7 cellular contexts compared by ENCODE assay signal in the genomic region with DNA sequence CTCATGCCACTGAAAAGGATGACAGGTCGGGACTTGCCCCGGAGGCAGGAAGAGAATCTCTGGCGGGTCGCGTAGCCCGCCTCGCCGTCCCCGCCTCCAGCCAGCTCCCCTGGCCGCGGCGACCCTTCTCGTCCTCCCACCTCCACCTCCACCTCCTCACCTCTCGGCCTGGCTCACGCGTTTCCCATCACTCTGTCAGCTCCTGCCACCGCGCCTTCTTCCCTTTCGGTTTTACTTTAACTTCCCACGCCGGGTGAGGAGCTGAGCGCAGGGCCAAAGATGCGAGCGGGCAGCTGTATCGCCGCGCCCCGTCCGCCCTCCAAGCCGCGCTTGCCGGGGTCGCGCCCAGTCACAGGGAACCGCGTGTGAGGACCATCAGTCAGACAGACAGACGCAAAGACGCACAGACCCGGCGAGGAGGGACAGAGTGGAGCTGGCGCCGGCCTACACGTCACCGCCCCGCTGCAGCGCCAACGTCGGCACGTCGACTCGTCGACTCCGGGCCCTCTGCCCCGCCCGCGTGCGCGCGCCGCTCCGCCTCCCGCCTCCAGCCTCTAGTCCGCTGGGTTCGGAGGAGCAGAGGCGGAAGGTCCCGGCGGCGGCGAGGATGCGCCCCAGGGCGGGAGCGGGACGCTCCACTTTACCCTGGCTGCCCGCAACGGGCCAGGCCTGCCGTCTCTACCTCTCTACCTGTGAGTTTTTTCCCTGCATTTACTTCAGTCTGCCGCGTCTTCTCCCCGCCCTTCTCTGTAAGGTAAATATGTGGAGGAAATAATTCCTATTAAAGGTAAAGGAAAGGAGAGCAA. TPM values are rescaled to one million over a fixed set of nuclear protein-coding genes. Genes with fewer than 3 reads are reported as not detected.
DNase-seq lines count a peak whose midpoint lies in the region; ATAC-seq, FAIRE-seq and TF ChIP-seq lines count a peak whose summit lies in the region.

A gene with protein sequence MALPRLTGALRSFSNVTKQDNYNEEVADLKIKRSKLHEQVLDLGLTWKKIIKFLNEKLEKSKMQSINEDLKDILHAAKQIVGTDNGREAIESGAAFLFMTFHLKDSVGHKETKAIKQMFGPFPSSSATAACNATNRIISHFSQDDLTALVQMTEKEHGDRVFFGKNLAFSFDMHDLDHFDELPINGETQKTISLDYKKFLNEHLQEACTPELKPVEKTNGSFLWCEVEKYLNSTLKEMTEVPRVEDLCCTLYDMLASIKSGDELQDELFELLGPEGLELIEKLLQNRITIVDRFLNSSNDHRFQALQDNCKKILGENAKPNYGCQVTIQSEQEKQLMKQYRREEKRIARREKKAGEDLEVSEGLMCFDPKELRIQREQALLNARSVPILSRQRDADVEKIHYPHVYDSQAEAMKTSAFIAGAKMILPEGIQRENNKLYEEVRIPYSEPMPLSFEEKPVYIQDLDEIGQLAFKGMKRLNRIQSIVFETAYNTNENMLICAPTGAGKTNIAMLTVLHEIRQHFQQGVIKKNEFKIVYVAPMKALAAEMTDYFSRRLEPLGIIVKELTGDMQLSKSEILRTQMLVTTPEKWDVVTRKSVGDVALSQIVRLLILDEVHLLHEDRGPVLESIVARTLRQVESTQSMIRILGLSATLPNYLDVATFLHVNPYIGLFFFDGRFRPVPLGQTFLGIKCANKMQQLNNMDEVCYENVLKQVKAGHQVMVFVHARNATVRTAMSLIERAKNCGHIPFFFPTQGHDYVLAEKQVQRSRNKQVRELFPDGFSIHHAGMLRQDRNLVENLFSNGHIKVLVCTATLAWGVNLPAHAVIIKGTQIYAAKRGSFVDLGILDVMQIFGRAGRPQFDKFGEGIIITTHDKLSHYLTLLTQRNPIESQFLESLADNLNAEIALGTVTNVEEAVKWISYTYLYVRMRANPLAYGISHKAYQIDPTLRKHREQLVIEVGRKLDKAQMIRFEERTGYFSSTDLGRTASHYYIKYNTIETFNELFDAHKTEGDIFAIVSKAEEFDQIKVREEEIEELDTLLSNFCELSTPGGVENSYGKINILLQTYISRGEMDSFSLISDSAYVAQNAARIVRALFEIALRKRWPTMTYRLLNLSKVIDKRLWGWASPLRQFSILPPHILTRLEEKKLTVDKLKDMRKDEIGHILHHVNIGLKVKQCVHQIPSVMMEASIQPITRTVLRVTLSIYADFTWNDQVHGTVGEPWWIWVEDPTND (N-terminal part only) (minus strand): TSS at position 429 of the 806 bp plus-strand sequence. CDS start 13,332 bp downstream, outside the sequence.

- H3K36me3 Mint-ChIP-seq in T-helper 2 cell treated with Interferon-gamma antibody and Interleukin-4, amounts not matched to agents 5 μg/mL and 100 μg/mL, for 36 hours (ENCODE audit: low read depth): peaks cover 11% of the 10 kb centered on the region
- no peaks in the 10 kb centered on the region for H3K36me3 Mint-ChIP-seq in astrocyte (ENCODE audit: low read depth, unreplicated experiment)

- H3K9ac ChIP-seq in astrocyte (ENCODE audit: low read length): peak within 1 kb of the TSS; percentile 96

- H3K27ac Mint-ChIP-seq in T-helper 2 cell treated with Interferon-gamma antibody and Interleukin-4, amounts not matched to agents 5 μg/mL and 100 μg/mL, for 36 hours: peak within 1 kb of the TSS; percentile 100
- H3K27ac Mint-ChIP-seq in astrocyte (ENCODE audit: unreplicated experiment): peak within 1 kb of the TSS; percentile 83

- no peak for FAIRE-seq in astrocyte (lab: Jason Lieb, UNC)

- no peaks in the 10 kb centered on the region for H3K9me3 Mint-ChIP-seq in T-helper 2 cell treated with Interferon-gamma antibody and Interleukin-4, amounts not matched to agents 5 μg/mL and 100 μg/mL, for 36 hours
- H3K9me3 Mint-ChIP-seq in astrocyte (ENCODE audit: unreplicated experiment): no peaks in the 10 kb centered on the region

- peaks cover 56% of the 10 kb centered on the region for H3K79me2 ChIP-seq in astrocyte (ENCODE audit: insufficient read depth, low read length)

- peak within 1 kb of the TSS; percentile 93 for H2AFZ ChIP-seq in astrocyte (ENCODE audit: low read depth, low read length)

- peak within 1 kb of the TSS; percentile 96 for H3K4me2 ChIP-seq in astrocyte (ENCODE audit: low read length)

- peak; percentile 95 for TF ChIP-seq POLR2A in GM18505 (IDR thresholded peaks at IDR 0.05; ENCODE audit: borderline replicate concordance, extremely low read depth, insufficient read depth, insufficient read length)

- H3K4me3 Mint-ChIP-seq in T-helper 2 cell treated with Interferon-gamma antibody and Interleukin-4, amounts not matched to agents 5 μg/mL and 100 μg/mL, for 36 hours: peak within 1 kb of the TSS; percentile 100
- peak within 1 kb of the TSS; percentile 95 for H3K4me3 Mint-ChIP-seq in astrocyte (ENCODE audit: unreplicated experiment)

- no peaks in the 10 kb centered on the region for H3K36me3 ChIP-seq in astrocyte (ENCODE audit: insufficient read depth, low read length)

- H3K27ac ChIP-seq in astrocyte (ENCODE audit: low read depth, low read length): peak within 1 kb of the TSS; percentile 95

- peak; percentile 68 for DNase-seq in NCI-H1694 treated with DMSO at 0.1 percent for 48 hours (lab: John Stamatoyannopoulos, UW)
- DNase-seq in T-helper 2 cell treated with Interferon-gamma antibody and Interleukin-4, amounts not matched to agents 5 μg/mL and 100 μg/mL, for 36 hours (ENCODE audit: low spot score): peak; percentile 95
- DNase-seq in astrocyte (ENCODE audit: low read depth): peak; percentile 75
- DNase-seq in hepatic stellate cell (ENCODE audit: low spot score): peak; percentile 83
- peak; percentile 96 for DNase-seq in retina

- no peaks in the 10 kb centered on the region for H3K9me3 ChIP-seq in astrocyte (ENCODE audit: insufficient read depth, low read depth, low read length)

- peaks cover 41% of the 10 kb centered on the region for H4K20me1 ChIP-seq in astrocyte (ENCODE audit: insufficient read depth, low read length)

- H3K27me3 ChIP-seq in astrocyte (ENCODE audit: insufficient read depth, low read length): no peaks in the 10 kb centered on the region

- peaks cover 40% of the 10 kb centered on the region for H3K4me1 Mint-ChIP-seq in T-helper 2 cell treated with Interferon-gamma antibody and Interleukin-4, amounts not matched to agents 5 μg/mL and 100 μg/mL, for 36 hours (ENCODE audit: low read depth)
- H3K4me1 Mint-ChIP-seq in astrocyte (ENCODE audit: low read depth, unreplicated experiment): peaks cover 21% of the 10 kb centered on the region

- TF ChIP-seq CTCF in astrocyte (IDR thresholded peaks at IDR 0.05; ENCODE audit: insufficient read depth, low read depth, low read length): no peak

- peaks cover 19% of the 10 kb centered on the region for H3K4me1 ChIP-seq in astrocyte (ENCODE audit: insufficient read depth, low read length)

- ATAC-seq in GM18505 (IDR thresholded peaks at IDR 0.05; ENCODE audit: unreplicated experiment) (peak; percentile 98), HG02938 (IDR thresholded peaks at IDR 0.05; ENCODE audit: unreplicated experiment) (peak; percentile 91)

- H3K4me3 ChIP-seq in astrocyte (ENCODE audit: insufficient read depth, low read depth, low read length): peak within 1 kb of the TSS; percentile 97

- H3K27me3 Mint-ChIP-seq in T-helper 2 cell treated with Interferon-gamma antibody and Interleukin-4, amounts not matched to agents 5 μg/mL and 100 μg/mL, for 36 hours (ENCODE audit: low read depth): peaks cover 3% of the 10 kb centered on the region
- H3K27me3 Mint-ChIP-seq in astrocyte (ENCODE audit: low read depth, unreplicated experiment): no peaks in the 10 kb centered on the region

RNA-seq across cellular contexts. Expression of the gene that starts here (rescaled TPM):
- 125 and 138 TPM in 2 replicates for total RNA-seq in astrocyte

Comparison
In these comparisons a context has a peak if more than half of its experiments do, and no peak if none do; other contexts are left out.
1. Peak in every context shown above with its lines: DNase-seq, ATAC-seq, H3K4me3 ChIP-seq and H3K27ac ChIP-seq.